ENCODE assay signal across 30 cellular contexts in the genomic region with DNA sequence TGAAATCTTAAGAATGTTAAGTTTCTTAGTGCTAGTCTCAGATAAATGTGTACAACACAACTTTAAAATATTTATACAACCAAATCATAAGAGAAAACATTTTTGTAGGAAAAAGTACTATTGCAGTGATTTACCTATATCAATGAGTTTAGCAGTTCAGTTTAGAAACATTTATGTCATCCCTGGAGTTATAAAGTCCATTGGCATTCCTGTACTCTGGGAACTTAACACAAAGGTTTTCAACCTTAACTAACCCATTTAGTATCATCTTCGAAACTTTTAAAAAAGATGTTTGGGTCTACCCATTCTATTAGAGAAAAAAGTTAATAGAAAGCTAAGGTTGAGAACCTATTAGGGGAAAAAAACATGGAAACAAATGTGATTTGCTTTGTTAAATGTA.
"Had no signal": no experiment of that assay in that cellular context is flagged by ENCODE, and none has a peak within 500 bp of the region (broad histone marks: within the 10 kb centered on the region; RNA-seq: fewer than 3 reads in every experiment).

No MANE protein-coding gene starts in this region.

- H3K27me3 ChIP-seq: ascending aorta, cardiac muscle cell had no signal

- H3K27ac Mint-ChIP-seq: activated CD4-positive, alpha-beta memory T cell treated with anti-CD3 and anti-CD28 coated beads, Interleukin-2, amount 10 ng/mL, durations not matched to agents 7 days and 5 days; activated T-helper 2 cell treated with anti-CD3 and anti-CD28 coated beads, Interferon-gamma antibody, Interleukin-2, Interleukin-4, amounts not matched to agents 10 μg/mL and 5 μg/mL and 100 μg/mL, durations not matched to agents 14 hours and 24 hours and 36 hours had no signal

- H3K9me3 ChIP-seq: ascending aorta had no signal

- H3K4me3 ChIP-seq: ascending aorta, cardiac muscle cell had no signal

- H3K9me3 Mint-ChIP-seq: activated CD4-positive, alpha-beta memory T cell treated with anti-CD3 and anti-CD28 coated beads, Interleukin-2, amount 10 ng/mL, durations not matched to agents 7 days and 5 days; activated naive CD4-positive, alpha-beta T cell treated with anti-CD3 and anti-CD28 coated beads, Interleukin-2, amount 50 U/mL, for 24 hours; activated naive CD8-positive, alpha-beta T cell treated with anti-CD3 and anti-CD28 coated beads, Interleukin-2, amount 10 ng/mL, durations not matched to agents 7 days and 5 days; activated T-cell treated with anti-CD3 and anti-CD28 coated beads, Interleukin-2, amount 50 U/mL, for 72 hours; activated T-helper 2 cell treated with anti-CD3 and anti-CD28 coated beads, Interferon-gamma antibody, Interleukin-2, Interleukin-4, amounts not matched to agents 10 μg/mL and 5 μg/mL and 100 μg/mL, durations not matched to agents 14 hours and 24 hours and 36 hours; central memory CD8-positive, alpha-beta T cell had no signal

- H3K27ac ChIP-seq: ascending aorta, cardiac muscle cell, WERI-Rb-1 had no signal

- DNase-seq: activated CD4-positive, alpha-beta memory T cell treated with anti-CD3 and anti-CD28 coated beads, Interleukin-2, amount 10 ng/mL, durations not matched to agents 7 days and 5 days; activated CD4-positive, alpha-beta T cell treated with anti-CD3 and anti-CD28 coated beads for 1 hour; activated CD4-positive, alpha-beta T cell treated with anti-CD3 and anti-CD28 coated beads for 48 hours; activated CD4-positive, CD25-positive, alpha-beta regulatory T cell; activated CD8-positive, alpha-beta memory T cell treated with anti-CD3 and anti-CD28 coated beads for 24 hours; activated CD8-positive, alpha-beta memory T cell treated with anti-CD3 and anti-CD28 coated beads, Interleukin-2, amount 10 ng/mL, durations not matched to agents 7 days and 5 days; activated CD8-positive, alpha-beta memory T cell treated with anti-CD3 and anti-CD28 coated beads, Interleukin-2, amount 50 U/mL, for 48 hours; activated gamma-delta T cell; activated naive CD4-positive, alpha-beta T cell treated with Interleukin-2 at 50 U/mL for 16 hours; activated naive CD8-positive, alpha-beta T cell treated with anti-CD3 and anti-CD28 coated beads, Interleukin-2, amount 10 ng/mL, durations not matched to agents 7 days and 5 days; activated T-cell treated with anti-CD3 and anti-CD28 coated beads, Interleukin-2, amount 50 U/mL, for 1 hour; activated T-cell treated with anti-CD3 and anti-CD28 coated beads, Interleukin-2, amount 50 U/mL, for 72 hours; amygdala; MM.1S; NCI-H1092; NCI-H1436 treated with DMSO at 0.1 percent for 48 hours; NCI-H1694 treated with DMSO at 0.1 percent for 48 hours; NCI-H2029; NCI-H345; NCI-H524 treated with DMSO at 0.1 percent for 48 hours; Right ventricle myocardium superior; SW 1271; T-helper 9 cell; WERI-Rb-1 had no signal

- H3K27me3 Mint-ChIP-seq: activated CD4-positive, alpha-beta memory T cell treated with anti-CD3 and anti-CD28 coated beads, Interleukin-2, amount 10 ng/mL, durations not matched to agents 7 days and 5 days; activated CD8-positive, alpha-beta memory T cell treated with anti-CD3 and anti-CD28 coated beads, Interleukin-2, amount 10 ng/mL, durations not matched to agents 7 days and 5 days; activated naive CD4-positive, alpha-beta T cell treated with anti-CD3 and anti-CD28 coated beads, Interleukin-2, amount 50 U/mL, for 24 hours; activated naive CD8-positive, alpha-beta T cell treated with anti-CD3 and anti-CD28 coated beads, Interleukin-2, amount 10 ng/mL, durations not matched to agents 7 days and 5 days; central memory CD8-positive, alpha-beta T cell had no signal

- H3K36me3 ChIP-seq: ascending aorta, WERI-Rb-1 had no signal

- ATAC-seq: PC-3 had no signal
